Comparison of ENCODE assay signal across 8 cellular contexts in the genomic region with DNA sequence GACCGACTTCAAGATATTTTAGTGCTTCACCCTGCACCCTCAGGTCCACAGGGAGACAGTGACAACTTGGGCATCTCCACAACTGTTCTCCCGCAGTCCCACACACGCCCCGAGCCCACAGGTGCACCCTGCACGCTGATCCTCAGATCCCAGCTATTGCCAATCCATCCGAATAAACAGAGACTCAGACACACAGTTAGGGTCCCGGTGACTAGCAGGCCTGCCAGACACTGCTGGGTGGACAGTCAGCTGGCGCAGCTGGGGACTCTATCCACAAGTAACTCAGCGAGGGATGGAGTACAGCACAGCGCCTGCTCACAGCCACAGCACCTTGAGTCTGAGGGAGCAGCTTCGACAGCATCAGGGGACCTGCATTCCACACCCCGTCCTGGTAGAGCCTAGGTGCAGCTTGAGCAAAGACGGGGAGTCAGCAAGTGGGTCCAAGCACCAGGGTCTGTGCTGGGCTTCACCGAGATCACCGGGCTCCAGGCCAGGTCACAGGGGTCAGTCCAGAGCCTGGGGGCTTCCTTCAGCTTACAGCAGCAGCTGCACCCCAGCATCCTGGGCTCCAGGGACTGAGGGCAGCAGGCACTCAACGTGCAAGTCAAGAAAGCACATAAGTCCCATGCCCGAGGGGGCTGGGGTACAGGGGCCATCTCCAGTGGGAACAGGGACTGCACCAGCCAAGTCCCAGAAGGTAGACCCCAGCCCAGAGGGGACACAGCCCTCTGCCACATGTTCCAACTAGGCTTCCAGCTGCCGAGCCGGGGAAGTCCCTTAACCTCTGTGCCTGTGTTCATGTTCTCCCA. TPM values are rescaled to one million over a fixed set of nuclear protein-coding genes. Genes with fewer than 3 reads are reported as not detected.
DNase-seq lines count a peak whose midpoint lies in the region; ATAC-seq and TF ChIP-seq lines count a peak whose summit lies in the region.

No MANE protein-coding gene starts in this region.

- H3K36me3 Mint-ChIP-seq in activated T-cell treated with anti-CD3 and anti-CD28 coated beads, Interleukin-2, amount 50 U/mL, for 72 hours (ENCODE audit: insufficient read depth in 2 of 2) = peaks cover 17 to 35% of the 10 kb centered on the region in 2 donors
- no peaks in the 10 kb centered on the region for H3K36me3 Mint-ChIP-seq in natural killer cell

- H3K27me3 Mint-ChIP-seq in activated T-cell treated with anti-CD3 and anti-CD28 coated beads, Interleukin-2, amount 50 U/mL, for 72 hours (ENCODE audit: low read depth) = no peaks in the 10 kb centered on the region
- no peaks in the 10 kb centered on the region for H3K27me3 Mint-ChIP-seq in natural killer cell (ENCODE audit: low read depth in 2 of 2)

- peaks cover 42% of the 10 kb centered on the region for H3K4me1 Mint-ChIP-seq in activated T-cell treated with anti-CD3 and anti-CD28 coated beads, Interleukin-2, amount 50 U/mL, for 72 hours (ENCODE audit: low read depth)
- peaks cover 5 to 39% of the 10 kb centered on the region in 2 donors for H3K4me1 Mint-ChIP-seq in natural killer cell

- peak overlapping the region; percentile 8 for H3K27ac Mint-ChIP-seq in activated T-cell treated with anti-CD3 and anti-CD28 coated beads, Interleukin-2, amount 50 U/mL, for 72 hours
- peak overlapping the region; percentile 27 to 43 for H3K27ac Mint-ChIP-seq in natural killer cell

- no peak for TF ChIP-seq CTCF in natural killer cell (IDR thresholded peaks at IDR 0.05)

- DNase-seq in NCI-H2171 treated with DMSO at 0.1 percent for 48 hours (lab: John Stamatoyannopoulos, UW) = peak; percentile 37
- DNase-seq in NCI-H2171 (lab: John Stamatoyannopoulos, UW) = no peak
- DNase-seq in HK-2 (ENCODE audit: unreplicated experiment) = peak; percentile 57
- DNase-seq in activated T-cell treated with anti-CD3 and anti-CD28 coated beads, Interleukin-2, amount 50 U/mL, for 72 hours = peak in 1 of 2 donors; percentile 45
- no peak for DNase-seq in natural killer cell
- DNase-seq in RPMI8226 = no peak
- DNase-seq in NCI-H2227 treated with DMSO at 0.1 percent for 48 hours (lab: John Stamatoyannopoulos, UW) = no peak

- H3K9me3 Mint-ChIP-seq in activated T-cell treated with anti-CD3 and anti-CD28 coated beads, Interleukin-2, amount 50 U/mL, for 72 hours = no peaks in the 10 kb centered on the region
- H3K9me3 Mint-ChIP-seq in natural killer cell = no peaks in the 10 kb centered on the region

- no peak overlapping the region for H3K4me3 Mint-ChIP-seq in activated T-cell treated with anti-CD3 and anti-CD28 coated beads, Interleukin-2, amount 50 U/mL, for 72 hours
- no peak overlapping the region for H3K4me3 Mint-ChIP-seq in natural killer cell

- intact Hi-C loops in natural killer cell (cut with micrococcal nuclease) = loop anchor here (1.0 kb wide), 1 partner anchor 140 kb away; no protein-coding TSS in a partner anchor

- peak in 1 of 2 donors; percentile 0 for ATAC-seq in activated T-cell treated with anti-CD3 and anti-CD28 coated beads, Interleukin-2, amount 50 U/mL, for 72 hours (replicated peaks in 1 of 2)
- ATAC-seq in natural killer cell (no peak), HG03354 (IDR thresholded peaks at IDR 0.05; ENCODE audit: poor library complexity, severe bottlenecking, unreplicated experiment) (no peak)

RNA-seq across cellular contexts. Expression of a gene that starts 7.6 kb away (rescaled TPM):
- 1,000 to 10,000 TPM; 3,380 to 3,455 TPM for total RNA-seq in activated T-cell treated with anti-CD3 and anti-CD28 coated beads, Interleukin-2, amount 50 U/mL, for 72 hours
- 1,000 to 10,000 TPM; 1,534 to 1,757 (median 1,614) TPM for total RNA-seq in natural killer cell

RNA-seq across cellular contexts. Expression of a gene that starts 38.0 kb away (rescaled TPM):
- 1 to 10 TPM; 4.4 to 5.3 TPM for total RNA-seq in activated T-cell treated with anti-CD3 and anti-CD28 coated beads, Interleukin-2, amount 50 U/mL, for 72 hours
- total RNA-seq in natural killer cell = 10 to 100 TPM; 30.3 to 35.7 (median 31.3) TPM

Comparison
In these comparisons a context has a peak if more than half of its experiments do, and no peak if none do; other contexts are left out.
1. DNase-seq: peak in NCI-H2171 treated with DMSO at 0.1 percent for 48 hours (single experiment) and HK-2 (single experiment); none in NCI-H2171 (single experiment), natural killer cell (single experiment), RPMI8226 (single experiment) and NCI-H2227 treated with DMSO at 0.1 percent for 48 hours (single experiment).
2. RNA of a gene that starts 38.0 kb away (total RNA-seq): 30.3 to 35.7 TPM in natural killer cell; 4.4 to 5.3 TPM in activated T-cell treated with anti-CD3 and anti-CD28 coated beads, Interleukin-2, amount 50 U/mL, for 72 hours; every median in the first group is over 4 times any median in the second.